In the genomic region with DNA sequence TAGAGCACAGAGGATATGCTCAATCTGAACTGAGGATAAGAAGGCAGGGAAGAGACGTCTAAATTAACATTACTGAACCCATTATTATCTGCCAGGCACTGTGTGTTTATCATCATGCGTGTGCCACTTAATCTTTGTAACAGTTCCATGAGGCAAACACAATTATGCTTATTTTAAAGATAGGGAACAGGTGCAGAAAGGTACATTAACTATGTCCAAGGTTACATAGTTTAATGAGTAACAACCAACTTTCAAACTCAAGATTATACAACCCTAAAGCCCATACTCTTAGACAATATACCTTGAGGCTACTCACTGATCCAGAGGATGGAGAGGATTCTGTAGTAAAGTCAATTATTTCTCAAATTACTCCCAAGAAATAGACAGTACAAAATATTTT, we compare ENCODE assay signal across 26 cellular contexts. TPM values are rescaled to one million over a fixed set of nuclear protein-coding genes. Genes with fewer than 3 reads are reported as not detected.
"Had no signal": no experiment of that assay in that cellular context is flagged by ENCODE, and none has a peak within 500 bp of the region (broad histone marks: within the 10 kb centered on the region; RNA-seq: fewer than 3 reads in every experiment).

No MANE protein-coding gene starts in this region.

- H3K27ac Mint-ChIP-seq: activated CD4-positive, alpha-beta memory T cell treated with anti-CD3 and anti-CD28 coated beads for 36 hours; activated CD4-positive, alpha-beta T cell treated with anti-CD3 and anti-CD28 coated beads, Interleukin-2, amount 10 ng/mL, durations not matched to agents 24 days and 14 days; activated naive CD8-positive, alpha-beta T cell treated with anti-CD3 and anti-CD28 coated beads, Interleukin-2, amount 10 ng/mL, durations not matched to agents 7 days and 5 days; T-helper 1 cell treated with Interleukin-12 subunit alpha and Interleukin-12 subunit beta and Interleukin-4 antibody, amounts not matched to agents 30 μg/mL and 1 μg/mL, for 36 hours; WTC11 had no signal

- H3K9me3 Mint-ChIP-seq: activated CD4-positive, alpha-beta memory T cell treated with anti-CD3 and anti-CD28 coated beads for 36 hours; activated CD4-positive, alpha-beta T cell treated with anti-CD3 and anti-CD28 coated beads, Interleukin-2, amount 10 ng/mL, durations not matched to agents 24 days and 14 days; activated naive CD8-positive, alpha-beta T cell treated with anti-CD3 and anti-CD28 coated beads, Interleukin-2, amount 10 ng/mL, durations not matched to agents 7 days and 5 days; T-helper 1 cell treated with Interleukin-12 subunit alpha and Interleukin-12 subunit beta and Interleukin-4 antibody, amounts not matched to agents 30 μg/mL and 1 μg/mL, for 36 hours; WTC11 had no signal

- H3K9me3 ChIP-seq: adrenal gland, breast epithelium, MG63 had no signal

- DNase-seq: activated CD4-positive, alpha-beta memory T cell treated with anti-CD3 and anti-CD28 coated beads for 36 hours; activated CD4-positive, alpha-beta T cell treated with anti-CD3 and anti-CD28 coated beads, Interleukin-2, amount 10 ng/mL, durations not matched to agents 24 days and 14 days; activated CD4-positive, CD25-positive, alpha-beta regulatory T cell treated with anti-CD3 and anti-CD28 coated beads, Interleukin-2, amount 50 U/mL, for 72 hours; activated CD8-positive, alpha-beta memory T cell treated with anti-CD3 and anti-CD28 coated beads for 24 hours; activated naive CD4-positive, alpha-beta T cell treated with anti-CD3 and anti-CD28 coated beads, Interleukin-2, amount 50 U/mL, for 16 hours; activated naive CD8-positive, alpha-beta T cell treated with anti-CD3 and anti-CD28 coated beads, Interleukin-2, amount 10 ng/mL, durations not matched to agents 7 days and 5 days; activated T-cell treated with anti-CD3 and anti-CD28 coated beads for 4 hours; adrenal gland; anterior cingulate cortex; caudate nucleus; MG63; MV-4-11; NCI-H1092 treated with DMSO at 0.1 percent for 48 hours; NCI-H1417 treated with DMSO at 0.1 percent for 48 hours; NCI-H1694; NCI-H2029 treated with DMSO at 0.1 percent for 48 hours; NCI-H345; NCI-H510A; NCI-H526 treated with DMSO at 0.1 percent for 48 hours; NCI-H82; PC-3; SHP77 treated with DMSO at 0.1 percent for 48 hours had no signal

- ATAC-seq: PC-3, WTC11 had no signal

- H3K4me3 Mint-ChIP-seq: activated CD4-positive, alpha-beta memory T cell treated with anti-CD3 and anti-CD28 coated beads for 36 hours; activated CD4-positive, alpha-beta T cell treated with anti-CD3 and anti-CD28 coated beads, Interleukin-2, amount 10 ng/mL, durations not matched to agents 24 days and 14 days; activated naive CD8-positive, alpha-beta T cell treated with anti-CD3 and anti-CD28 coated beads, Interleukin-2, amount 10 ng/mL, durations not matched to agents 7 days and 5 days; T-helper 1 cell treated with Interleukin-12 subunit alpha and Interleukin-12 subunit beta and Interleukin-4 antibody, amounts not matched to agents 30 μg/mL and 1 μg/mL, for 36 hours; WTC11 had no signal

- H3K27me3 Mint-ChIP-seq: activated CD4-positive, alpha-beta memory T cell treated with anti-CD3 and anti-CD28 coated beads for 36 hours; activated CD4-positive, alpha-beta T cell treated with anti-CD3 and anti-CD28 coated beads, Interleukin-2, amount 10 ng/mL, durations not matched to agents 24 days and 14 days; activated naive CD8-positive, alpha-beta T cell treated with anti-CD3 and anti-CD28 coated beads, Interleukin-2, amount 10 ng/mL, durations not matched to agents 7 days and 5 days had no signal

- H3K27ac ChIP-seq: adrenal gland, breast epithelium had no signal

- H3K27me3 ChIP-seq: adrenal gland, breast epithelium, MG63 had no signal

- H3K4me3 ChIP-seq: adrenal gland, breast epithelium, MG63 had no signal

RNA-seq across cellular contexts. Expression of a gene that starts 43.2 kb away (rescaled TPM):
- total RNA-seq: activated CD4-positive, alpha-beta memory T cell treated with anti-CD3 and anti-CD28 coated beads for 36 hours; activated CD4-positive, alpha-beta T cell treated with anti-CD3 and anti-CD28 coated beads, Interleukin-2, amount 10 ng/mL, durations not matched to agents 24 days and 14 days; activated naive CD8-positive, alpha-beta T cell treated with anti-CD3 and anti-CD28 coated beads, Interleukin-2, amount 10 ng/mL, durations not matched to agents 7 days and 5 days; adrenal gland; breast epithelium; PC-3; SK-MEL-5; WTC11 had no signal
- polyA plus RNA-seq: adrenal gland had no signal
